In the genomic region with DNA sequence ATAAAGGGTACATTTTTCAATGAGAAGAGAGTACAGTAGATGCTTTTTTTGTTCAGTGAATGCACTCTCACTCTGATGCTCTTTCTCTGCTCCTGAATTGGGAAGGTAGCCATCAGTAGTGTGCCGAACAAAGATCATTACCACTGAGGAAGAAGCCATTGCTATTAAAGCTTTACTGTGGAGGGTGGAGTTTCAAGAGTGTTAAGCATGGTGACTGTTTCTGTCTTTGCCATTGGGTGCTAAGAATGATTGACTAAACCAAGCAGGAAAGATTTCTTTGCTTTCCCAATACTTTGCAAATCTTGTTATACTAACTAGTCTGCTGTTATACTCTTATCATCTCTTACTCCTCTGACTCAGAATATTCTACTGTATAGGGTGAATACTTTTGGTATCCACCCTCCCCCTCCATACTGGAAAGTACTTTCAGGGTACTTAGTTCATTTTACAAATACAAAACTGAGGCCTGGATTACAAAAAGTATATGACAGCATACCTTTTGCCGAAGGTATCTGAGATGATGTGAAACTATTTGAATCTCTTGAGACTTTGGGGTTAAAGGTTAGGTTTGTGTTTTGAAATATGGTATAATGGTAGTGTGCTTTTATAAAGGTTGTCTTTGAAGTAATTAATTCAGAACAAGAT, we compare ENCODE assay signal across 8 cellular contexts. TPM values are rescaled to one million over a fixed set of nuclear protein-coding genes. Genes with fewer than 3 reads are reported as not detected.
DNase-seq lines count a peak whose midpoint lies in the region; ATAC-seq and TF ChIP-seq lines count a peak whose summit lies in the region.

No MANE protein-coding gene starts in this region.

- no peak for TF ChIP-seq EP300 in ovary (IDR thresholded peaks at IDR 0.05)

- no peaks in the 10 kb centered on the region for H3K9me3 Mint-ChIP-seq in T-helper 2 cell treated with Interferon-gamma antibody and Interleukin-4, amounts not matched to agents 5 μg/mL and 100 μg/mL, for 36 hours

- peak overlapping the region; percentile 96 for H3K4me3 ChIP-seq in ovary

- 33 to 38% (median 35%) methylated on average over 2 of the region's 2 CpGs for WGBS in ovary, 3 donors

- H3K4me3 Mint-ChIP-seq in T-helper 2 cell treated with Interferon-gamma antibody and Interleukin-4, amounts not matched to agents 5 μg/mL and 100 μg/mL, for 36 hours, result peak overlapping the region; percentile 97

- no peaks in the 10 kb centered on the region for H3K36me3 ChIP-seq in ovary

- H3K9me3 ChIP-seq in ovary, result no peaks in the 10 kb centered on the region

- H3K4me1 Mint-ChIP-seq in T-helper 2 cell treated with Interferon-gamma antibody and Interleukin-4, amounts not matched to agents 5 μg/mL and 100 μg/mL, for 36 hours (ENCODE audit: low read depth), result peaks cover 21% of the 10 kb centered on the region

- H3K27ac ChIP-seq in ovary, result no peak overlapping the region

- TF ChIP-seq CTCF in ovary (IDR thresholded peaks at IDR 0.05), result no peak

- DNase-seq in EL (peak; percentile 53), HuH-7 (ENCODE audit: low spot score) (peak; percentile 59), fibroblast of gingiva (ENCODE audit: low read depth) (peak; percentile 57), ovary (no peak), ureter (ENCODE audit: low spot score) (no peak)
- no peak for DNase-seq in T-helper 2 cell treated with Interferon-gamma antibody and Interleukin-4, amounts not matched to agents 5 μg/mL and 100 μg/mL, for 36 hours (ENCODE audit: low spot score)
- no peak for DNase-seq in stimulated activated CD4-positive, alpha-beta T cell treated with anti-CD3 and anti-CD28 coated beads, Interleukin-4, amount 100 ng/mL, for 4 hours

- intact Hi-C loops in ovary (cut with DNase I), result no loop called here

- TF ChIP-seq POLR2A in ovary (IDR thresholded peaks at IDR 0.05), result no peak

- H3K27me3 Mint-ChIP-seq in T-helper 2 cell treated with Interferon-gamma antibody and Interleukin-4, amounts not matched to agents 5 μg/mL and 100 μg/mL, for 36 hours (ENCODE audit: low read depth), result peaks cover 4% of the 10 kb centered on the region

- peaks cover 24% of the 10 kb centered on the region for H3K36me3 Mint-ChIP-seq in T-helper 2 cell treated with Interferon-gamma antibody and Interleukin-4, amounts not matched to agents 5 μg/mL and 100 μg/mL, for 36 hours (ENCODE audit: low read depth)

- H3K27me3 ChIP-seq in ovary, result no peaks in the 10 kb centered on the region

- H3K4me1 ChIP-seq in ovary (ENCODE audit: insufficient read depth), result peaks cover 7% of the 10 kb centered on the region

- H3K27ac Mint-ChIP-seq in T-helper 2 cell treated with Interferon-gamma antibody and Interleukin-4, amounts not matched to agents 5 μg/mL and 100 μg/mL, for 36 hours, result peak overlapping the region; percentile 97

- no peak for ATAC-seq in GM19455 (IDR thresholded peaks at IDR 0.05; ENCODE audit: unreplicated experiment)

RNA-seq across cellular contexts. Expression of gene RAB11A, which starts 1.7 kb away (rescaled TPM):
- 100 to 1,000 TPM in 5 of 7 donors, 10 to 100 TPM in 2; 47.0 to 163 (median 139) TPM for total RNA-seq in ovary
- polyA plus RNA-seq in ovary, result 100 to 1,000 TPM; 110 to 249 TPM
- 373 TPM for total RNA-seq in ureter

Comparison
In these comparisons a context has a peak if more than half of its experiments do, and no peak if none do; other contexts are left out.
1. DNase-seq: peak in EL (single experiment), HuH-7 (single experiment) and fibroblast of gingiva (single experiment); none in T-helper 2 cell treated with Interferon-gamma antibody and Interleukin-4, amounts not matched to agents 5 μg/mL and 100 μg/mL, for 36 hours (single experiment), ovary (0 of 5), stimulated activated CD4-positive, alpha-beta T cell treated with anti-CD3 and anti-CD28 coated beads, Interleukin-4, amount 100 ng/mL, for 4 hours (0 of 2) and ureter (single experiment).